Comparison of ENCODE assay signal across 19 cellular contexts in genomic region chr20:61939691-61940360, GRCh38.
"Had no signal": no experiment of that assay in that cellular context is flagged by ENCODE, and none has a peak within 500 bp of the region (broad histone marks: within the 10 kb centered on the region; RNA-seq: fewer than 3 reads in every experiment).

No MANE protein-coding gene starts in this region.

- H3K9me3 ChIP-seq: body of pancreas, psoas muscle, thyroid gland had no signal

- H3K4me1 ChIP-seq: body of pancreas, psoas muscle, thyroid gland had no signal

- ATAC-seq: activated T-cell treated with anti-CD3 and anti-CD28 coated beads, Interleukin-2, amount 50 U/mL, for 72 hours; body of pancreas; left colon; natural killer cell; psoas muscle; right cardiac atrium; stimulated activated naive CD8-positive, alpha-beta T cell treated with anti-CD3 and anti-CD28 coated beads, Interleukin-15, Interleukin-2, amounts not matched to agents 100 U/mL and 50 U/mL, for 24 hours had no signal

- H3K27ac ChIP-seq: body of pancreas, psoas muscle, thyroid gland had no signal

- H3K4me3 ChIP-seq: body of pancreas, psoas muscle, thyroid gland had no signal

- H3K9me3 Mint-ChIP-seq: activated CD4-positive, alpha-beta memory T cell treated with anti-CD3 and anti-CD28 coated beads for 36 hours; activated T-cell treated with anti-CD3 and anti-CD28 coated beads, Interleukin-2, amount 50 U/mL, for 72 hours; natural killer cell; T-helper 1 cell treated with Interleukin-12 subunit alpha and Interleukin-12 subunit beta and Interleukin-4 antibody, amounts not matched to agents 30 μg/mL and 1 μg/mL, for 36 hours had no signal

- H3K36me3 Mint-ChIP-seq: activated CD4-positive, alpha-beta memory T cell treated with anti-CD3 and anti-CD28 coated beads for 36 hours; natural killer cell had no signal

- H3K36me3 ChIP-seq: thyroid gland had no signal

- H3K27me3 ChIP-seq: body of pancreas, thyroid gland had no signal

- H3K27me3 Mint-ChIP-seq: activated CD4-positive, alpha-beta memory T cell treated with anti-CD3 and anti-CD28 coated beads for 36 hours had no signal

- DNase-seq: activated CD4-positive, alpha-beta memory T cell treated with anti-CD3 and anti-CD28 coated beads for 36 hours; activated CD4-positive, alpha-beta T cell treated with anti-CD3 and anti-CD28 coated beads for 48 hours; activated gamma-delta T cell; activated T-cell treated with anti-CD3 and anti-CD28 coated beads, Interleukin-2, amount 50 U/mL, for 72 hours; anterior cingulate cortex; body of pancreas; dermis blood vessel endothelial cell; effector memory CD4-positive, alpha-beta T cell; left colon; midbrain; natural killer cell; stimulated activated CD4-positive, alpha-beta T cell treated with anti-CD3 and anti-CD28 coated beads, Interleukin-12 subunit alpha, Interleukin-12 subunit beta, amount 100 ng/mL, for 4 hours; stimulated activated CD4-positive, alpha-beta T cell treated with anti-CD3 and anti-CD28 coated beads, Interleukin-4, amount 100 ng/mL, for 4 hours; stimulated activated naive CD8-positive, alpha-beta T cell treated with anti-CD3 and anti-CD28 coated beads, Interleukin-15, Interleukin-2, amounts not matched to agents 100 U/mL and 50 U/mL, for 24 hours; T1000; thyroid gland had no signal

- H3K27ac Mint-ChIP-seq: activated CD4-positive, alpha-beta memory T cell treated with anti-CD3 and anti-CD28 coated beads for 36 hours; activated T-cell treated with anti-CD3 and anti-CD28 coated beads, Interleukin-2, amount 50 U/mL, for 72 hours; natural killer cell; T-helper 1 cell treated with Interleukin-12 subunit alpha and Interleukin-12 subunit beta and Interleukin-4 antibody, amounts not matched to agents 30 μg/mL and 1 μg/mL, for 36 hours had no signal

- H3K4me3 Mint-ChIP-seq: activated CD4-positive, alpha-beta memory T cell treated with anti-CD3 and anti-CD28 coated beads for 36 hours; activated T-cell treated with anti-CD3 and anti-CD28 coated beads, Interleukin-2, amount 50 U/mL, for 72 hours; natural killer cell; T-helper 1 cell treated with Interleukin-12 subunit alpha and Interleukin-12 subunit beta and Interleukin-4 antibody, amounts not matched to agents 30 μg/mL and 1 μg/mL, for 36 hours had no signal
